ENCODE assay signal across 29 cellular contexts in the genomic region with DNA sequence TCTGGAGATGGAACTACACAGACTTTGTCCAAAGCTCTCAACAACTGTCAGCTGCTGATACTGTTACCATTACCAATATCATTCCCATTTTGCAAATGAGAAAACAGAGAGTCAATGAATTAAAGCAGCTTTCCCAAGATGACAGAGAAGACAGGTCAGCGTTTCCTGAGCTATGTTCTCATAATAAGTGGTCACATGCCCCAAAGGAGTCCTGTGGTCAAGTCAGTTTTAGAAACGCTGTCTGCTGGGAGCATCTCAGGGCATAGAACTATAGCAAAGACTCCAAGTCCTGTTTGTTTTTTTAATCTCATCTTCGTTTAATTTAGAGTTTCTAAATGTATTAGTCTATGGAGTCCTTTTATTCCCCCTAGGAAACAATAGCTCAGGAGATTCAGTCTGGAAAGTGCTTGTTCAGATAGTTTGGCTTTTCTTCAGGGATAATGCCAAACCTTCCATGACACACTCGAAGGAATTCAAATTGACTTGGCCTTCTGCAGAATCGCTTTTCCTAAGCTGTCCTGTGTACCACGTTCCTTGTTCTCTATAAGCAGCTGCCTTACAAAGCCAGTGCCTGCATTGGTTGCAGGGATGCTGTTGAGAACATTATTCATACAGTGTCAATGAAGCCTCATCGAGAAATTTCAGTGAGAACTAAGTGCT. TPM values are rescaled to one million over a fixed set of nuclear protein-coding genes. Genes with fewer than 3 reads are reported as not detected.
"Had no signal": no experiment of that assay in that cellular context is flagged by ENCODE, and none has a peak within 500 bp of the region (broad histone marks: within the 10 kb centered on the region; RNA-seq: fewer than 3 reads in every experiment).

No MANE protein-coding gene starts in this region.

- H3K36me3 ChIP-seq: breast epithelium, right atrium auricular region, upper lobe of left lung had no signal

- ATAC-seq: activated CD8-positive, alpha-beta T cell treated with anti-CD3 and anti-CD28 coated beads, Interleukin-2, amount 10 ng/mL, durations not matched to agents 7 days and 5 days; activated naive CD4-positive, alpha-beta T cell treated with anti-CD3 and anti-CD28 coated beads, Interleukin-2, amount 50 U/mL, for 72 hours; activated T-cell treated with anti-CD3 and anti-CD28 coated beads, Interleukin-2, amount 50 U/mL, for 72 hours; left ventricle myocardium superior; natural killer cell treated with Interleukin-12 subunit alpha and Interleukin-12 subunit beta and Interleukin-15 and Interleukin-18, amount 100 ng/mL, for 72 hours; T-helper 17 cell; WTC11 had no signal

- DNase-seq: activated CD4-positive, alpha-beta T cell treated with anti-CD3 and anti-CD28 coated beads for 48 hours; activated CD8-positive, alpha-beta memory T cell treated with anti-CD3 and anti-CD28 coated beads, Interleukin-2, amount 50 U/mL, for 48 hours; activated CD8-positive, alpha-beta T cell treated with anti-CD3 and anti-CD28 coated beads, Interleukin-2, amount 10 ng/mL, durations not matched to agents 7 days and 5 days; activated gamma-delta T cell; activated T-cell treated with anti-CD3 and anti-CD28 coated beads, Interleukin-2, amount 50 U/mL, for 72 hours; amygdala; cerebellar nuclear complex; dorsolateral prefrontal cortex; endodermal cell; erythroblast; hippocampal formation; kidney; left ventricle myocardium superior; mesendoderm; occipital lobe; stimulated activated CD4-positive, alpha-beta T cell treated with anti-CD3 and anti-CD28 coated beads, Interleukin-15, amount 100 ng/mL, for 24 hours; stimulated activated CD4-positive, alpha-beta T cell treated with anti-CD3 and anti-CD28 coated beads, Interleukin-4, amount 100 ng/mL, for 24 hours; stimulated activated naive CD4-positive, alpha-beta T cell; substantia nigra; T-helper 17 cell; upper lobe of left lung had no signal

- H3K4me3 ChIP-seq: breast epithelium, dorsolateral prefrontal cortex, right atrium auricular region, skin epidermis, upper lobe of left lung had no signal

- H3K4me1 ChIP-seq: breast epithelium, upper lobe of left lung had no signal

- H3K27me3 ChIP-seq: breast epithelium, dorsolateral prefrontal cortex, right atrium auricular region, upper lobe of left lung had no signal

- H3K9me3 ChIP-seq: breast epithelium, right atrium auricular region, upper lobe of left lung had no signal

- H3K27ac ChIP-seq: breast epithelium, dorsolateral prefrontal cortex, right atrium auricular region, upper lobe of left lung had no signal

RNA-seq across cellular contexts. Expression of a gene that starts 12.1 kb away (rescaled TPM):
- total RNA-seq: activated naive CD4-positive, alpha-beta T cell treated with anti-CD3 and anti-CD28 coated beads, Interleukin-2, amount 50 U/mL, for 72 hours; breast epithelium; endodermal cell; glomerular endothelial cell; kidney; left ventricle myocardium superior; natural killer cell treated with Interleukin-12 subunit alpha and Interleukin-12 subunit beta and Interleukin-15 and Interleukin-18, amount 100 ng/mL, for 72 hours; occipital lobe; progenitor cell of endocrine pancreas; right atrium auricular region; WTC11 had no signal

RNA-seq across cellular contexts. Expression of a gene that starts 25.8 kb away (rescaled TPM):
- total RNA-seq: activated CD8-positive, alpha-beta T cell treated with anti-CD3 and anti-CD28 coated beads, Interleukin-2, amount 10 ng/mL, durations not matched to agents 7 days and 5 days; activated naive CD4-positive, alpha-beta T cell treated with anti-CD3 and anti-CD28 coated beads, Interleukin-2, amount 50 U/mL, for 72 hours; activated T-cell treated with anti-CD3 and anti-CD28 coated beads, Interleukin-2, amount 50 U/mL, for 72 hours; breast epithelium; dorsolateral prefrontal cortex; endodermal cell; glomerular endothelial cell; kidney; left ventricle myocardium superior; natural killer cell treated with Interleukin-12 subunit alpha and Interleukin-12 subunit beta and Interleukin-15 and Interleukin-18, amount 100 ng/mL, for 72 hours; occipital lobe; progenitor cell of endocrine pancreas; right atrium auricular region; T-helper 17 cell; upper lobe of left lung; WTC11 had no signal
